1 cellular context compared by ENCODE assay signal in genomic region chr22:18070556-18071306, GRCh38.
TF ChIP-seq lines count a peak whose summit lies in the region.

No MANE protein-coding gene starts in this region.

TF ChIP-seq in HCT116, 20 proteins besides CTCF, POLR2A, EP300 and RAD21 (continued from another document):
- no peak for TF ChIP-seq REST (IDR thresholded peaks at IDR 0.05; ENCODE audit: low read depth)
- no peak for TF ChIP-seq ZFX (IDR thresholded peaks at IDR 0.05)
- TF ChIP-seq FOSL1 (IDR thresholded peaks at IDR 0.05; ENCODE audit: low read depth), result no peak
- no peak for TF ChIP-seq EZH2 (IDR thresholded peaks at IDR 0.05)
